ENCODE assay signal across 17 cellular contexts in the genomic region with DNA sequence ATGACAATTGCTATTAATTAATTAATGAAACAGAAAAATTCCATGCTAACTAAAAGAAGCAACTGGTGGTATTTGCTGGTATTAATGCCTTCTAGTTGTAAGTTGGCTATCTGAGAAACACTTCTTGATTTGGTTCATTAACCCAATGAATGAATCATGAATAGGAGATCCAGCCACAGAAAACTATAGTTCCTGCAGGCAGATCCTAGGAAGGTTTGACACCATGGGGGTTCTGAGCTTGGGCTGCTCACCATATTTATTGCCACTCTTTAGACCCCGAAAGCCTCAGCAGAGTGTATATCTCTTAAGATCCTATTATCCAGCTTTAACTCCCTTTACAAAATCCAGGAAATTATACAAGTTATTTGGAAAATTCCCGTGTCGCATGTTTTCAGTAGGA.
DNase-seq lines count a peak whose midpoint lies in the region; ATAC-seq and TF ChIP-seq lines count a peak whose summit lies in the region.
"Had no signal": no experiment of that assay in that cellular context is flagged by ENCODE, and none has a peak within 500 bp of the region (broad histone marks: within the 10 kb centered on the region; RNA-seq: fewer than 3 reads in every experiment).

No MANE protein-coding gene starts in this region.

- DNase-seq in LoVo (ENCODE audit: low spot score) (peak; percentile 59), epithelial cell of prostate (ENCODE audit: low read depth, low spot score) (no peak), osteocyte (ENCODE audit: extremely low spot score, unreplicated experiment) (no peak), GM23338 (ENCODE audit: low spot score) (no peak), progenitor cell of endocrine pancreas (ENCODE audit: low spot score, unreplicated experiment) (no peak)
- DNase-seq: BE2C; CD4-positive, alpha-beta memory T cell; DND-41; Karpas-422; NCI-H1417 treated with DMSO at 0.1 percent for 48 hours; NCI-H2029; NCI-H2171 treated with DMSO at 0.1 percent for 48 hours; NCI-H510A treated with DMSO at 0.1 percent for 48 hours; OCI-M1 had no signal

- H3K4me2 ChIP-seq in GM23338: no peak overlapping the region

- ATAC-seq in GM23338: no peak
- ATAC-seq in HG03378 (IDR thresholded peaks at IDR 0.05; ENCODE audit: unreplicated experiment): no peak
- ATAC-seq in GM21526 (IDR thresholded peaks at IDR 0.05; ENCODE audit: low FRiP score, unreplicated experiment): no peak

- H3K27me3 ChIP-seq in ACC112 (ENCODE audit: insufficient read depth, low read length): no peaks in the 10 kb centered on the region
- no peaks in the 10 kb centered on the region for H3K27me3 ChIP-seq in GM23338 (ENCODE audit: insufficient read depth)
- H3K27me3 ChIP-seq: BE2C had no signal

- H3K36me3 ChIP-seq in ACC112 (ENCODE audit: insufficient read depth, low read length) (no peaks in the 10 kb centered on the region), GM23338 (ENCODE audit: insufficient read depth) (no peaks in the 10 kb centered on the region)
- H3K36me3 ChIP-seq: BE2C had no signal

- H3K27ac Mint-ChIP-seq in osteocyte (ENCODE audit: unreplicated experiment) (peak overlapping the region; percentile 78), GM23338 (no peak overlapping the region), progenitor cell of endocrine pancreas (no peak overlapping the region)
- H3K27ac Mint-ChIP-seq: CD4-positive, alpha-beta memory T cell had no signal

- no peaks in the 10 kb centered on the region for H3K27me3 Mint-ChIP-seq in osteocyte (ENCODE audit: unreplicated experiment)
- no peaks in the 10 kb centered on the region for H3K27me3 Mint-ChIP-seq in GM23338 (ENCODE audit: insufficient read depth, low read depth, poor library complexity)
- H3K27me3 Mint-ChIP-seq in progenitor cell of endocrine pancreas: no peaks in the 10 kb centered on the region
- H3K27me3 Mint-ChIP-seq: CD4-positive, alpha-beta memory T cell had no signal

- TF ChIP-seq CTCF in osteocyte (IDR thresholded peaks at IDR 0.05): no peak
- TF ChIP-seq CTCF in GM23338 (conservative IDR thresholded peaks at IDR 0.05; ENCODE audit: low read depth in 2 of 2): no peak
- TF ChIP-seq CTCF in progenitor cell of endocrine pancreas (IDR thresholded peaks at IDR 0.05; ENCODE audit: unreplicated experiment): no peak

- peaks cover 38% of the 10 kb centered on the region for H3K79me2 ChIP-seq in ACC112 (ENCODE audit: control insufficient read depth, insufficient read depth, low read length, unreplicated experiment)
- 0 out of 2 replicates have a peak, but pooled peaks cover 4% of the 10 kb centered on the region for H3K79me2 ChIP-seq in GM23338 (replicated peaks; ENCODE audit: insufficient read depth)

- H4K20me1 ChIP-seq in GM23338 (replicated peaks; ENCODE audit: insufficient read depth): no peaks in the 10 kb centered on the region

- peaks cover 57% of the 10 kb centered on the region for H3K4me1 Mint-ChIP-seq in osteocyte (ENCODE audit: unreplicated experiment)
- peaks cover 5% of the 10 kb centered on the region; the same call in 1 of the 3 replicates for H3K4me1 Mint-ChIP-seq in GM23338
- peaks cover 5% of the 10 kb centered on the region for H3K4me1 Mint-ChIP-seq in progenitor cell of endocrine pancreas (ENCODE audit: low read depth)
- H3K4me1 Mint-ChIP-seq: CD4-positive, alpha-beta memory T cell had no signal

- H3K4me1 ChIP-seq in ACC112 (ENCODE audit: control insufficient read depth, insufficient read depth, low read length, unreplicated experiment) (peaks cover 62% of the 10 kb centered on the region), GM23338 (ENCODE audit: insufficient read depth) (peaks cover 6% of the 10 kb centered on the region; the same call in 1 of the 2 replicates)

- peak overlapping the region; percentile 66 for H3K27ac ChIP-seq in ACC112 (ENCODE audit: low read depth, low read length)
- peak overlapping the region; percentile 83 for H3K27ac ChIP-seq in epithelial cell of prostate
- no peak overlapping the region for H3K27ac ChIP-seq in GM23338 (ENCODE audit: low read depth)

- H3K4me3 ChIP-seq in ACC112 (ENCODE audit: low read depth, low read length): no peak overlapping the region
- H3K4me3 ChIP-seq in GM23338: no peak overlapping the region

- no peaks in the 10 kb centered on the region for H3K9me2 ChIP-seq in GM23338 (ENCODE audit: insufficient read depth)

- peaks cover 4% of the 10 kb centered on the region for H3K36me3 Mint-ChIP-seq in osteocyte (ENCODE audit: unreplicated experiment)
- peaks cover 3% of the 10 kb centered on the region; the same call in 2 of the 3 replicates for H3K36me3 Mint-ChIP-seq in GM23338 (ENCODE audit: low read depth)
- H3K36me3 Mint-ChIP-seq in progenitor cell of endocrine pancreas (ENCODE audit: insufficient read depth): peaks cover 11% of the 10 kb centered on the region

- no peaks in the 10 kb centered on the region for H3K9me3 Mint-ChIP-seq in osteocyte (ENCODE audit: unreplicated experiment)
- H3K9me3 Mint-ChIP-seq in GM23338: 0 out of 3 replicates have a peak, but pooled peaks cover 2% of the 10 kb centered on the region
- peaks cover 7% of the 10 kb centered on the region for H3K9me3 Mint-ChIP-seq in progenitor cell of endocrine pancreas (ENCODE audit: low read depth)
- H3K9me3 Mint-ChIP-seq: CD4-positive, alpha-beta memory T cell had no signal

- H3K4me3 Mint-ChIP-seq in osteocyte (ENCODE audit: unreplicated experiment): no peak overlapping the region
- no peak overlapping the region for H3K4me3 Mint-ChIP-seq in GM23338
- H3K4me3 Mint-ChIP-seq in progenitor cell of endocrine pancreas (ENCODE audit: low read depth): no peak overlapping the region
- H3K4me3 Mint-ChIP-seq: CD4-positive, alpha-beta memory T cell had no signal

- no peaks in the 10 kb centered on the region for H3F3A ChIP-seq in GM23338 (replicated peaks; ENCODE audit: low read depth)

- H2AFZ ChIP-seq in ACC112 (ENCODE audit: low read length, unreplicated experiment) (no peak overlapping the region), GM23338 (no peak overlapping the region)

TF ChIP-seq in GM23338, 12 proteins besides CTCF, POLR2A, EP300 and RAD21 (continues in another document):
- TF ChIP-seq REST (IDR thresholded peaks at IDR 0.05; ENCODE audit: unreplicated experiment): no peak
- no peak for TF ChIP-seq ZNF331 (CRISPR knock-in tag; IDR thresholded peaks at IDR 0.05; ENCODE audit: low read depth)
- no peak for TF ChIP-seq NANOG (IDR thresholded peaks at IDR 0.05; ENCODE audit: borderline replicate concordance)
- no peak for TF ChIP-seq POLR2AphosphoS5 (IDR thresholded peaks at IDR 0.05; ENCODE audit: low read depth)
- no peak for TF ChIP-seq EZH2 (IDR thresholded peaks at IDR 0.05; ENCODE audit: low read depth, unreplicated experiment)
- TF ChIP-seq ZNF114 (CRISPR knock-in tag; IDR thresholded peaks at IDR 0.05): no peak
- TF ChIP-seq STAT1 (IDR thresholded peaks at IDR 0.05; ENCODE audit: unreplicated experiment): no peak
- TF ChIP-seq CREB1 (CRISPR knock-in tag; IDR thresholded peaks at IDR 0.05; ENCODE audit: low read depth): no peak
- no peak for TF ChIP-seq EZH2phosphoT487 (IDR thresholded peaks at IDR 0.05; ENCODE audit: unreplicated experiment)
- TF ChIP-seq JUNB (IDR thresholded peaks at IDR 0.05; ENCODE audit: unreplicated experiment): no peak
- no peak for TF ChIP-seq ETS1 (IDR thresholded peaks at IDR 0.05)
